Comparison of ENCODE assay signal across 1 cellular context in genomic region chr14:24145700-24146621, GRCh38.
TF ChIP-seq lines count a peak whose summit lies in the region.

Gene PSME2, minus strand, starts transcription at chr14:24146610. Its CDS starts 29 bp downstream, at chr14:24146581.

TF ChIP-seq in HepG2, 621 proteins besides CTCF, POLR2A, EP300 and RAD21 (continued from another document and continues in another):
- TF ChIP-seq ZNF318 (CRISPR knock-in tag; IDR thresholded peaks at IDR 0.05) (no peak), HES4 (CRISPR knock-in tag; IDR thresholded peaks at IDR 0.05; ENCODE audit: borderline replicate concordance) (no peak), ZNF605 (CRISPR knock-in tag; IDR thresholded peaks at IDR 0.05) (no peak), ZNF263 (CRISPR knock-in tag; IDR thresholded peaks at IDR 0.05) (no peak), ATF3 (CRISPR knock-in tag; IDR thresholded peaks at IDR 0.05) (no peak), ZNF367 (CRISPR knock-in tag; IDR thresholded peaks at IDR 0.05; ENCODE audit: borderline replicate concordance) (no peak), KAT7 (CRISPR knock-in tag; IDR thresholded peaks at IDR 0.05; ENCODE audit: borderline replicate concordance) (no peak), EED (CRISPR knock-in tag; IDR thresholded peaks at IDR 0.05) (no peak; the same call in 1 of the 2 replicates), REL (CRISPR knock-in tag; conservative IDR thresholded peaks at IDR 0.05) (no peak), FOXA3 (CRISPR knock-in tag; IDR thresholded peaks at IDR 0.05) (no peak), ZBTB14 (CRISPR knock-in tag; IDR thresholded peaks at IDR 0.05) (no peak), ZNF678 (CRISPR knock-in tag; IDR thresholded peaks at IDR 0.05) (peak; percentile 54; the same call in 1 of the 2 replicates), PBX2 (CRISPR knock-in tag; IDR thresholded peaks at IDR 0.05) (no peak), CENPX (CRISPR knock-in tag; IDR thresholded peaks at IDR 0.05) (no peak), SKIL (CRISPR knock-in tag; IDR thresholded peaks at IDR 0.05; ENCODE audit: borderline replicate concordance) (no peak), RAD51 (IDR thresholded peaks at IDR 0.05; ENCODE audit: borderline replicate concordance) (no peak), TFE3 (CRISPR knock-in tag; IDR thresholded peaks at IDR 0.05) (peak; percentile 26; the same call in 1 of the 2 replicates), ZNF160 (CRISPR knock-in tag; IDR thresholded peaks at IDR 0.05) (no peak), ARNT2 (CRISPR knock-in tag; IDR thresholded peaks at IDR 0.05; ENCODE audit: low read depth) (peak; percentile 19), SRSF4 (IDR thresholded peaks at IDR 0.05; ENCODE audit: low read depth, low read length, poor library complexity, severe bottlenecking) (no peak), ZNF687 (CRISPR knock-in tag; IDR thresholded peaks at IDR 0.05) (peak; percentile 81), ZNF337 (CRISPR knock-in tag; IDR thresholded peaks at IDR 0.05; ENCODE audit: borderline replicate concordance, low read depth) (peak; percentile 33; the same call in 1 of the 2 replicates), MAF1 (CRISPR knock-in tag; IDR thresholded peaks at IDR 0.05; ENCODE audit: borderline replicate concordance) (no peak; the same call in 1 of the 2 replicates), ZNF205 (CRISPR knock-in tag; IDR thresholded peaks at IDR 0.05) (peak; percentile 58), SNAI1 (CRISPR knock-in tag; IDR thresholded peaks at IDR 0.05; ENCODE audit: borderline replicate concordance) (peak; percentile 50; the same call in 1 of the 2 replicates), DZIP1 (CRISPR knock-in tag; IDR thresholded peaks at IDR 0.05) (no peak), HNF4G (IDR thresholded peaks at IDR 0.05; ENCODE audit: borderline replicate concordance, low read depth, low read length) (no peak), HNF4G (CRISPR knock-in tag; IDR thresholded peaks at IDR 0.05; ENCODE audit: borderline replicate concordance, low read depth) (no peak), ATF7-NPFF (CRISPR knock-in tag; IDR thresholded peaks at IDR 0.05; ENCODE audit: low read depth) (peak; percentile 91), STAG1 (CRISPR knock-in tag; IDR thresholded peaks at IDR 0.05) (no peak), TOPORS (CRISPR knock-in tag; IDR thresholded peaks at IDR 0.05) (no peak), SATB2 (CRISPR knock-in tag; IDR thresholded peaks at IDR 0.05) (no peak), TCF7L2 (IDR thresholded peaks at IDR 0.05; ENCODE audit: low read depth, low read length) (no peak), HNRNPLL (IDR thresholded peaks at IDR 0.05; ENCODE audit: low read depth, low read length, poor library complexity, severe bottlenecking) (no peak), ZNF468 (CRISPR knock-in tag; IDR thresholded peaks at IDR 0.05) (no peak), RBM22 (optimal IDR thresholded peaks at IDR 0.05; ENCODE audit: low read length) (no peak), IRX3 (CRISPR knock-in tag; IDR thresholded peaks at IDR 0.05; ENCODE audit: borderline replicate concordance, low read depth) (no peak; the same call in 1 of the 2 replicates), KDM2A (CRISPR knock-in tag; IDR thresholded peaks at IDR 0.05; ENCODE audit: borderline replicate concordance, low read depth) (no peak), NFRKB (IDR thresholded peaks at IDR 0.05) (no peak)
